In genomic region chr17:47239663-47240374, GRCh38 we compare ENCODE assay signal across 8 cellular contexts. TPM values are rescaled to one million over a fixed set of nuclear protein-coding genes. Genes with fewer than 3 reads are reported as not detected.
DNase-seq lines count a peak whose midpoint lies in the region; ATAC-seq and TF ChIP-seq lines count a peak whose summit lies in the region.

No MANE protein-coding gene starts in this region.

- H3K4ac ChIP-seq in trophoblast cell (ENCODE audit: low read depth, low read length): no peak overlapping the region

- H3K4me3 ChIP-seq in fibroblast of villous mesenchyme (ENCODE audit: low read depth, low read length) (no peak overlapping the region), trophoblast cell (ENCODE audit: low read depth, low read length) (no peak overlapping the region), Caco-2 (ENCODE audit: low read depth, low read length) (no peak overlapping the region)

- H3K4me3 Mint-ChIP-seq in Caco-2 (ENCODE audit: unreplicated experiment): no peak overlapping the region

- no peak overlapping the region for H3K18ac ChIP-seq in trophoblast cell (ENCODE audit: low read length)

- no peak overlapping the region for H3K27ac ChIP-seq in trophoblast cell (ENCODE audit: low read depth, low read length)

- H3K79me1 ChIP-seq in trophoblast cell (ENCODE audit: low read length): no peaks in the 10 kb centered on the region

- no peak overlapping the region for H4K12ac ChIP-seq in trophoblast cell (ENCODE audit: low read depth, low read length)

- peaks cover 2 to 5% of the 10 kb centered on the region in 2 experiments for H3K4me1 ChIP-seq in trophoblast cell (ENCODE audit: control insufficient read depth in 1 of 2, insufficient read depth in 2 of 2, low read length in 2 of 2)
- no peaks in the 10 kb centered on the region for H3K4me1 ChIP-seq in Caco-2

- peak; percentile 96 for ATAC-seq in SK-N-SH treated with all-trans-retinoic acid at 6 μM for 48 hours
- ATAC-seq in GM21529 (IDR thresholded peaks at IDR 0.05; ENCODE audit: unreplicated experiment): no peak
- ATAC-seq in GM19035 (IDR thresholded peaks at IDR 0.05; ENCODE audit: unreplicated experiment): no peak

- peak; percentile 69 for DNase-seq in Ammon's horn (ENCODE audit: low spot score)
- peak; percentile 47 for DNase-seq in HT-29 (ENCODE audit: low spot score)
- peak; percentile 96 for DNase-seq in fibroblast of villous mesenchyme (ENCODE audit: low read depth)
- peak; percentile 33 to 49 for DNase-seq in trophoblast cell
- no peak for DNase-seq in Caco-2

- H3K9me3 Mint-ChIP-seq in Caco-2 (ENCODE audit: unreplicated experiment): no peaks in the 10 kb centered on the region

- no peaks in the 10 kb centered on the region for H3K9me3 ChIP-seq in trophoblast cell (ENCODE audit: insufficient read depth, low read depth, low read length)
- H3K9me3 ChIP-seq in Caco-2: 0 out of 2 replicates have a peak, but pooled peaks cover 3% of the 10 kb centered on the region

- no peak overlapping the region for H3K23ac ChIP-seq in trophoblast cell (ENCODE audit: low read length)

- TF ChIP-seq CTCF in fibroblast of villous mesenchyme (IDR thresholded peaks at IDR 0.05; ENCODE audit: insufficient read depth, low read depth, low read length) (no peak), Caco-2 (IDR thresholded peaks at IDR 0.05; ENCODE audit: insufficient read depth in 1 of 2, low read depth in 1 of 2, low read length in 1 of 2, severe bottlenecking in 1 of 2, unreplicated experiment in 1 of 2) (no peak)

- H3K27me3 Mint-ChIP-seq in Caco-2 (ENCODE audit: insufficient read depth, unreplicated experiment): peaks cover 4% of the 10 kb centered on the region

- no peak overlapping the region for H3K27ac Mint-ChIP-seq in Caco-2 (ENCODE audit: unreplicated experiment)

- H4K91ac ChIP-seq in trophoblast cell (ENCODE audit: low read depth, low read length): no peak overlapping the region

- POLR2A ChIA-PET in Caco-2 (lab: Charles Lee): no interaction called here

- no peak overlapping the region for H4K8ac ChIP-seq in trophoblast cell (ENCODE audit: low read depth, low read length)

- H3K4me2 ChIP-seq in trophoblast cell (ENCODE audit: low read length): no peak overlapping the region

- WGBS in trophoblast cell (ENCODE audit: extremely low coverage, insufficient coverage, insufficient read length): no CpG with 5 or more reads among the region's 7 CpGs

- H3K14ac ChIP-seq in trophoblast cell (ENCODE audit: low read length): no peak overlapping the region

- H3K9ac ChIP-seq in trophoblast cell (ENCODE audit: low read length): no peak overlapping the region

- peak overlapping the region; percentile 1 for H2AFZ ChIP-seq in trophoblast cell (ENCODE audit: insufficient read depth, low read length, poor library complexity)

- H3K36me3 Mint-ChIP-seq in Caco-2 (ENCODE audit: insufficient read depth, unreplicated experiment): no peaks in the 10 kb centered on the region

- no peak overlapping the region for H2BK5ac ChIP-seq in trophoblast cell (ENCODE audit: low read depth, low read length, poor library complexity)

- H2BK12ac ChIP-seq in trophoblast cell (ENCODE audit: low read length): no peak overlapping the region

- no peak overlapping the region for H2BK120ac ChIP-seq in trophoblast cell (ENCODE audit: insufficient read depth, low read length, poor library complexity)

- BruUV-seq in Caco-2 (replicated peaks; lab: Mats Ljungman, UMichigan): no TSS peak

- no peak overlapping the region for H2AK5ac ChIP-seq in trophoblast cell (ENCODE audit: low read length)

- intact Hi-C loops in Caco-2 (cut with micrococcal nuclease; ENCODE audit: unreplicated experiment): no loop called here

- no peaks in the 10 kb centered on the region for H3K79me2 ChIP-seq in trophoblast cell (ENCODE audit: control insufficient read depth, insufficient read depth, low read length, poor library complexity)

- no peaks in the 10 kb centered on the region for H3K4me1 Mint-ChIP-seq in Caco-2 (ENCODE audit: low read depth, unreplicated experiment)

- H3K27me3 ChIP-seq in trophoblast cell (ENCODE audit: insufficient read depth, low read length) (no peaks in the 10 kb centered on the region), Caco-2 (replicated peaks; ENCODE audit: control insufficient read depth, insufficient read depth, low read length) (0 out of 2 replicates have a peak, but pooled peaks cover 2% of the 10 kb centered on the region)

- no peaks in the 10 kb centered on the region for H3K36me3 ChIP-seq in trophoblast cell (ENCODE audit: control insufficient read depth in 1 of 2, insufficient read depth in 2 of 2, low read length in 2 of 2)
- no peaks in the 10 kb centered on the region for H3K36me3 ChIP-seq in Caco-2 (ENCODE audit: control insufficient read depth, insufficient read depth, low read length)

- CTCF ChIA-PET in Caco-2 (lab: Charles Lee): interaction anchor here (0.7 to 0.9 kb wide), 2 partner anchors 38 to 64 kb away, joined by 3 read pairs; no protein-coding TSS in a partner anchor

TF ChIP-seq in SK-N-SH treated with all-trans-retinoic acid at 6 μM for 48 hours, 23 proteins besides CTCF, POLR2A, EP300 and RAD21 (continues in another document):
- TF ChIP-seq ZFP3 (CRISPR knock-in tag; IDR thresholded peaks at IDR 0.05) (peak; percentile 67), PPARA (CRISPR knock-in tag; IDR thresholded peaks at IDR 0.05; ENCODE audit: borderline replicate concordance) (no peak), RARB (CRISPR knock-in tag; IDR thresholded peaks at IDR 0.05) (no peak), GLIS3 (CRISPR knock-in tag; IDR thresholded peaks at IDR 0.05) (no peak), SNAI2 (CRISPR knock-in tag; IDR thresholded peaks at IDR 0.05) (0 out of 2 replicates have a peak, but pooled peaks have one; percentile 45), ZNF70 (CRISPR knock-in tag; IDR thresholded peaks at IDR 0.05) (no peak), CREB5 (CRISPR knock-in tag; IDR thresholded peaks at IDR 0.05; ENCODE audit: low read depth) (0 out of 2 replicates have a peak, but pooled peaks have one; percentile 7), TCF4 (CRISPR knock-in tag; IDR thresholded peaks at IDR 0.05; ENCODE audit: borderline replicate concordance) (no peak), ZC3H10 (CRISPR knock-in tag; IDR thresholded peaks at IDR 0.05) (no peak), POU6F1 (CRISPR knock-in tag; IDR thresholded peaks at IDR 0.05; ENCODE audit: borderline replicate concordance, low read depth) (0 out of 2 replicates have a peak, but pooled peaks have one; percentile 62), TOX (CRISPR knock-in tag; IDR thresholded peaks at IDR 0.05; ENCODE audit: borderline replicate concordance) (no peak), ZNF565 (CRISPR knock-in tag; conservative IDR thresholded peaks at IDR 0.05; ENCODE audit: low read depth) (no peak), ARNTL (CRISPR knock-in tag; IDR thresholded peaks at IDR 0.05; ENCODE audit: borderline replicate concordance, low read depth) (no peak), OSR1 (CRISPR knock-in tag; IDR thresholded peaks at IDR 0.05) (no peak), BACH2 (CRISPR knock-in tag; IDR thresholded peaks at IDR 0.05; ENCODE audit: borderline replicate concordance) (no peak), ZNF8 (CRISPR knock-in tag; IDR thresholded peaks at IDR 0.05) (no peak), CSRNP3 (CRISPR knock-in tag; IDR thresholded peaks at IDR 0.05) (no peak)

RNA-seq across cellular contexts. Expression of gene ITGB3, which starts 13.8 kb away (rescaled TPM):
- total RNA-seq in HT-29 (2014; rRNA removed; shearing (Covaris generic)): not detected in 2 replicates
- 79.9 and 95.0 TPM in 2 replicates for total RNA-seq in fibroblast of villous mesenchyme
- 3.7 and 4.4 TPM in 2 replicates for polyA plus RNA-seq in trophoblast cell (2013)
- total RNA-seq in Caco-2 (2022): 0.48 and 1.2 TPM in 2 replicates

RNA-seq across cellular contexts. Expression of gene MYL4, which starts 30.7 kb away (rescaled TPM):
- not detected in 2 replicates for total RNA-seq in HT-29 (2014; rRNA removed; shearing (Covaris generic))
- total RNA-seq in fibroblast of villous mesenchyme (not detected in 2 replicates), Caco-2 (2022) (0.39 TPM in 1 of 2 replicates, not detected in the other)
- polyA plus RNA-seq in trophoblast cell (2013): 12.4 and 12.9 TPM in 2 replicates

RNA-seq across cellular contexts. Expression of gene CDC27, which starts 50.7 kb away (rescaled TPM):
- total RNA-seq in HT-29 (2014; rRNA removed; shearing (Covaris generic)): 36.1 and 43.2 TPM in 2 replicates
- total RNA-seq in fibroblast of villous mesenchyme: 95.0 and 130 TPM in 2 replicates
- 46.2 and 48.6 TPM in 2 replicates for polyA plus RNA-seq in trophoblast cell (2013)
- total RNA-seq in Caco-2 (2022): 92.6 and 104 TPM in 2 replicates

Comparison
In these comparisons a context has a peak if more than half of its experiments do, and no peak if none do; other contexts are left out.
1. DNase-seq: peak in Ammon's horn (single experiment), HT-29 (single experiment), fibroblast of villous mesenchyme (single experiment) and trophoblast cell (2 of 2); none in Caco-2 (0 of 2).
2. RNA of gene ITGB3, which starts 13.8 kb away (total RNA-seq): 79.9 to 95.0 TPM in fibroblast of villous mesenchyme; 0.48 to 1.2 TPM in Caco-2 and not detected in HT-29; every median in the first group is over 10 times any median in the second.